ENCODE assay signal across 26 cellular contexts in genomic region chr21:32481875-32482408, GRCh38.
"Had no signal": no experiment of that assay in that cellular context is flagged by ENCODE, and none has a peak within 500 bp of the region (broad histone marks: within the 10 kb centered on the region; RNA-seq: fewer than 3 reads in every experiment).

No MANE protein-coding gene starts in this region.

- ATAC-seq: activated CD8-positive, alpha-beta memory T cell treated with anti-CD3 and anti-CD28 coated beads, Interleukin-2, amount 10 ng/mL, durations not matched to agents 7 days and 5 days; activated CD8-positive, alpha-beta T cell treated with anti-CD3 and anti-CD28 coated beads for 36 hours; activated T-cell treated with anti-CD3 and anti-CD28 coated beads, Interleukin-2, amount 50 U/mL, for 72 hours; foreskin keratinocyte; left lung; lower lobe of right lung; right cardiac atrium; T-cell had no signal

- H3K4me3 ChIP-seq: ascending aorta, esophagus muscularis mucosa, heart left ventricle, left lung, lower lobe of right lung, spleen had no signal

- H3K27me3 ChIP-seq: ascending aorta, esophagus muscularis mucosa, foreskin keratinocyte, heart left ventricle, left lung, spleen had no signal

- H3K4me3 Mint-ChIP-seq: activated B cell treated with CpG ODN at 0.5 μM for 24 hours; activated CD8-positive, alpha-beta memory T cell treated with anti-CD3 and anti-CD28 coated beads, Interleukin-2, amount 10 ng/mL, durations not matched to agents 7 days and 5 days; activated CD8-positive, alpha-beta T cell treated with anti-CD3 and anti-CD28 coated beads for 36 hours; activated naive CD4-positive, alpha-beta T cell treated with anti-CD3 and anti-CD28 coated beads, Interleukin-2, amount 10 ng/mL, durations not matched to agents 7 days and 5 days; activated naive CD8-positive, alpha-beta T cell treated with anti-CD3 and anti-CD28 coated beads, Interleukin-2, amount 10 ng/mL, durations not matched to agents 7 days and 5 days; activated T-cell treated with anti-CD3 and anti-CD28 coated beads, Interleukin-2, amount 50 U/mL, for 72 hours; brain; endodermal cell; neural crest cell; T-cell had no signal

- H3K9me3 Mint-ChIP-seq: activated B cell treated with CpG ODN at 0.5 μM for 24 hours; activated CD8-positive, alpha-beta T cell treated with anti-CD3 and anti-CD28 coated beads for 36 hours; activated naive CD4-positive, alpha-beta T cell treated with anti-CD3 and anti-CD28 coated beads, Interleukin-2, amount 10 ng/mL, durations not matched to agents 7 days and 5 days; activated naive CD8-positive, alpha-beta T cell treated with anti-CD3 and anti-CD28 coated beads, Interleukin-2, amount 10 ng/mL, durations not matched to agents 7 days and 5 days; activated T-cell treated with anti-CD3 and anti-CD28 coated beads, Interleukin-2, amount 50 U/mL, for 72 hours; endodermal cell; T-cell had no signal

- H3K27ac Mint-ChIP-seq: activated B cell treated with CpG ODN at 0.5 μM for 24 hours; activated CD8-positive, alpha-beta memory T cell treated with anti-CD3 and anti-CD28 coated beads, Interleukin-2, amount 10 ng/mL, durations not matched to agents 7 days and 5 days; activated CD8-positive, alpha-beta T cell treated with anti-CD3 and anti-CD28 coated beads for 36 hours; activated naive CD4-positive, alpha-beta T cell treated with anti-CD3 and anti-CD28 coated beads, Interleukin-2, amount 10 ng/mL, durations not matched to agents 7 days and 5 days; activated naive CD8-positive, alpha-beta T cell treated with anti-CD3 and anti-CD28 coated beads, Interleukin-2, amount 10 ng/mL, durations not matched to agents 7 days and 5 days; activated T-cell treated with anti-CD3 and anti-CD28 coated beads, Interleukin-2, amount 50 U/mL, for 72 hours; brain; endodermal cell; T-cell had no signal

- H3K27me3 Mint-ChIP-seq: activated B cell treated with CpG ODN at 0.5 μM for 24 hours; activated CD8-positive, alpha-beta memory T cell treated with anti-CD3 and anti-CD28 coated beads, Interleukin-2, amount 10 ng/mL, durations not matched to agents 7 days and 5 days; activated CD8-positive, alpha-beta T cell treated with anti-CD3 and anti-CD28 coated beads for 36 hours; activated naive CD4-positive, alpha-beta T cell treated with anti-CD3 and anti-CD28 coated beads, Interleukin-2, amount 10 ng/mL, durations not matched to agents 7 days and 5 days; activated naive CD8-positive, alpha-beta T cell treated with anti-CD3 and anti-CD28 coated beads, Interleukin-2, amount 10 ng/mL, durations not matched to agents 7 days and 5 days; T-cell had no signal

- H2AFZ ChIP-seq: parathyroid adenoma had no signal

- H3K79me2 ChIP-seq: parathyroid adenoma had no signal

- H3K4me1 Mint-ChIP-seq: activated B cell treated with CpG ODN at 0.5 μM for 24 hours, brain, endodermal cell had no signal

- H3K36me3 Mint-ChIP-seq: activated CD8-positive, alpha-beta memory T cell treated with anti-CD3 and anti-CD28 coated beads, Interleukin-2, amount 10 ng/mL, durations not matched to agents 7 days and 5 days; activated naive CD4-positive, alpha-beta T cell treated with anti-CD3 and anti-CD28 coated beads, Interleukin-2, amount 10 ng/mL, durations not matched to agents 7 days and 5 days had no signal

- H3K9me3 ChIP-seq: ascending aorta, esophagus muscularis mucosa, heart left ventricle, left lung, lower lobe of right lung, spleen had no signal

- DNase-seq: activated B cell treated with CpG ODN at 0.5 μM for 24 hours; activated CD4-positive, alpha-beta T cell treated with anti-CD3 and anti-CD28 coated beads, Interleukin-2, amount 50 U/mL, for 1 hour; activated CD8-positive, alpha-beta memory T cell treated with anti-CD3 and anti-CD28 coated beads, Interleukin-2, amount 10 ng/mL, durations not matched to agents 7 days and 5 days; activated CD8-positive, alpha-beta T cell treated with anti-CD3 and anti-CD28 coated beads for 36 hours; activated gamma-delta T cell; activated naive CD4-positive, alpha-beta T cell treated with anti-CD3 and anti-CD28 coated beads, Interleukin-2, amount 10 ng/mL, durations not matched to agents 7 days and 5 days; activated naive CD8-positive, alpha-beta T cell treated with anti-CD3 and anti-CD28 coated beads, Interleukin-2, amount 10 ng/mL, durations not matched to agents 7 days and 5 days; activated T-cell treated with anti-CD3 and anti-CD28 coated beads, Interleukin-2, amount 50 U/mL, for 72 hours; caudate nucleus; endodermal cell; foreskin keratinocyte; heart left ventricle; left lung; lower lobe of right lung; mesenchymal stem cell; nucleus accumbens; right cardiac atrium; spleen; stimulated activated naive CD4-positive, alpha-beta T cell treated with Interleukin-2 at 50 U/mL for 16 hours; T-cell; trophoblast cell had no signal

- H3K4me1 ChIP-seq: foreskin keratinocyte, parathyroid adenoma had no signal

- H3K27ac ChIP-seq: ascending aorta, esophagus muscularis mucosa, foreskin keratinocyte, heart left ventricle, lower lobe of right lung, parathyroid adenoma, spleen had no signal
